1 cellular context compared by ENCODE assay signal in the genomic region with DNA sequence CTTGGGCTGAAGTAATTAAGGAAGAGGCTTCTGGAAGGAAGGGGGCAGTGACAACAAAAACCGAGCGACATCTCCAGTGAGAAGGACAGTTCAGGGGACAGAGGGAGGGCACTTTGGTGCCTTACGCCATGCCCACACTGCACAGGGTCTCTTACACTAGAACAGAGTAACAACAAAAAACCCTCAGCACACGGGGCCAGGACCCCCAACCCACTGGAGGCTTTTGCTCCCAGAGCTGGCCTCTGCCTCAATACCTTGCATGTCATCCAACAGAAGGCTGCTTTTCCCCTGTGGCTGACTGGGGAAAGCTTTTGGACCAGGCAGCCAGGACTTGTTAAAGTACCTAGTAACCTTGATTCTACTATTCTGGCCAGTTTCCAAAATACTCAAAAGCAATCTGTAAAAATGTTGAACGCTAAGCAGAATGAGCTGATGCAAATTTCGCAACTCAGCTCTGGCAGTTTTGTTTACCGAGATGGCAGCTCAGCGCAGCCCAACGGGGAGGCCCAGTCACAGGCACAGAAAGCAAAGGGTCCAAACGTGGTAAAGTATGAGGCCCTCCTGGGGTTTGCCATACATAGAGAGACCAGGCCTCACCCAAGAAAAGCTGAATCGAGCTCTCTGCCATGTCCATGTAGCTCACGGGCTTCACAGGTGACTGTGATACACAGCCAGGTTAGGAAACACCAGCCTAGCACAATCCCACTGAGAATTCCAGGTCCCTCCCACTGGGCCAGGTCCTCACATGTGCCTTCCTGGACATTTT.
TF ChIP-seq lines count a peak whose summit lies in the region.

No MANE protein-coding gene starts in this region.

TF ChIP-seq in HepG2, 621 proteins besides CTCF, POLR2A, EP300 and RAD21 (continued from another document and continues in another):
- TF ChIP-seq ZFP36L2 (CRISPR knock-in tag; IDR thresholded peaks at IDR 0.05): no peak
- no peak for TF ChIP-seq TCF12 (IDR thresholded peaks at IDR 0.05)
- no peak for TF ChIP-seq TCF12 (CRISPR knock-in tag; IDR thresholded peaks at IDR 0.05)
- TF ChIP-seq TSC22D2 (CRISPR knock-in tag; IDR thresholded peaks at IDR 0.05; ENCODE audit: borderline replicate concordance): no peak
- no peak; the same call in 1 of the 2 replicates for TF ChIP-seq DPF2 (CRISPR knock-in tag; IDR thresholded peaks at IDR 0.05; ENCODE audit: borderline replicate concordance, low read depth)
- TF ChIP-seq, protein P1, sequence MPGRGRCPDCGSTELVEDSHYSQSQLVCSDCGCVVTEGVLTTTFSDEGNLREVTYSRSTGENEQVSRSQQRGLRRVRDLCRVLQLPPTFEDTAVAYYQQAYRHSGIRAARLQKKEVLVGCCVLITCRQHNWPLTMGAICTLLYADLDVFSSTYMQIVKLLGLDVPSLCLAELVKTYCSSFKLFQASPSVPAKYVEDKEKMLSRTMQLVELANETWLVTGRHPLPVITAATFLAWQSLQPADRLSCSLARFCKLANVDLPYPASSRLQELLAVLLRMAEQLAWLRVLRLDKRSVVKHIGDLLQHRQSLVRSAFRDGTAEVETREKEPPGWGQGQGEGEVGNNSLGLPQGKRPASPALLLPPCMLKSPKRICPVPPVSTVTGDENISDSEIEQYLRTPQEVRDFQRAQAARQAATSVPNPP (CRISPR knock-in tag; IDR thresholded peaks at IDR 0.05): no peak
- TF ChIP-seq GABPA (IDR thresholded peaks at IDR 0.05; ENCODE audit: low read depth, low read length): no peak
- TF ChIP-seq GABPA (CRISPR knock-in tag; IDR thresholded peaks at IDR 0.05; ENCODE audit: low read depth): peak; percentile 34; the same call in 1 of the 2 replicates
- TF ChIP-seq, protein P2, sequence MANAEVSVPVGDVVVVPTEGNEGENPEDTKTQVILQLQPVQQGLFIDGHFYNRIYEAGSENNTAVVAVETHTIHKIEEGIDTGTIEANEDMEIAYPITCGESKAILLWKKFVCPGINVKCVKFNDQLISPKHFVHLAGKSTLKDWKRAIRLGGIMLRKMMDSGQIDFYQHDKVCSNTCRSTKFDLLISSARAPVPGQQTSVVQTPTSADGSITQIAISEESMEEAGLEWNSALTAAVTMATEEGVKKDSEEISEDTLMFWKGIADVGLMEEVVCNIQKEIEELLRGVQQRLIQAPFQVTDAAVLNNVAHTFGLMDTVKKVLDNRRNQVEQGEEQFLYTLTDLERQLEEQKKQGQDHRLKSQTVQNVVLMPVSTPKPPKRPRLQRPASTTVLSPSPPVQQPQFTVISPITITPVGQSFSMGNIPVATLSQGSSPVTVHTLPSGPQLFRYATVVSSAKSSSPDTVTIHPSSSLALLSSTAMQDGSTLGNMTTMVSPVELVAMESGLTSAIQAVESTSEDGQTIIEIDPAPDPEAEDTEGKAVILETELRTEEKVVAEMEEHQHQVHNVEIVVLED (CRISPR knock-in tag; IDR thresholded peaks at IDR 0.05; ENCODE audit: borderline replicate concordance): peak; percentile 30; the same call in 1 of the 2 replicates
- TF ChIP-seq ZBTB20 (CRISPR knock-in tag; IDR thresholded peaks at IDR 0.05; ENCODE audit: borderline replicate concordance, low read depth): peak; percentile 74; the same call in 1 of the 2 replicates
- TF ChIP-seq, protein P3, sequence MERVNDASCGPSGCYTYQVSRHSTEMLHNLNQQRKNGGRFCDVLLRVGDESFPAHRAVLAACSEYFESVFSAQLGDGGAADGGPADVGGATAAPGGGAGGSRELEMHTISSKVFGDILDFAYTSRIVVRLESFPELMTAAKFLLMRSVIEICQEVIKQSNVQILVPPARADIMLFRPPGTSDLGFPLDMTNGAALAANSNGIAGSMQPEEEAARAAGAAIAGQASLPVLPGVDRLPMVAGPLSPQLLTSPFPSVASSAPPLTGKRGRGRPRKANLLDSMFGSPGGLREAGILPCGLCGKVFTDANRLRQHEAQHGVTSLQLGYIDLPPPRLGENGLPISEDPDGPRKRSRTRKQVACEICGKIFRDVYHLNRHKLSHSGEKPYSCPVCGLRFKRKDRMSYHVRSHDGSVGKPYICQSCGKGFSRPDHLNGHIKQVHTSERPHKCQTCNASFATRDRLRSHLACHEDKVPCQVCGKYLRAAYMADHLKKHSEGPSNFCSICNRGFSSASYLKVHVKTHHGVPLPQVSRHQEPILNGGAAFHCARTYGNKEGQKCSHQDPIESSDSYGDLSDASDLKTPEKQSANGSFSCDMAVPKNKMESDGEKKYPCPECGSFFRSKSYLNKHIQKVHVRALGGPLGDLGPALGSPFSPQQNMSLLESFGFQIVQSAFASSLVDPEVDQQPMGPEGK (CRISPR knock-in tag; IDR thresholded peaks at IDR 0.05): peak; percentile 18; the same call in 1 of the 2 replicates
- TF ChIP-seq ETV5 (CRISPR knock-in tag; IDR thresholded peaks at IDR 0.05; ENCODE audit: borderline replicate concordance): no peak; the same call in 1 of the 2 replicates
- peak; percentile 54; the same call in 1 of the 2 replicates for TF ChIP-seq ZNF644 (CRISPR knock-in tag; IDR thresholded peaks at IDR 0.05; ENCODE audit: low read depth)
- TF ChIP-seq TCF7L2 (IDR thresholded peaks at IDR 0.05; ENCODE audit: low read depth, low read length): no peak
- peak; percentile 22; the same call in 1 of the 2 replicates for TF ChIP-seq ELF3 (CRISPR knock-in tag; IDR thresholded peaks at IDR 0.05)
- no peak for TF ChIP-seq ZNF678 (CRISPR knock-in tag; IDR thresholded peaks at IDR 0.05)
- TF ChIP-seq HMGA1 (CRISPR knock-in tag; conservative IDR thresholded peaks at IDR 0.05): no peak
- TF ChIP-seq SP2 (CRISPR knock-in tag; IDR thresholded peaks at IDR 0.05): no peak
- peak; percentile 61; the same call in 1 of the 2 replicates for TF ChIP-seq ISL2 (CRISPR knock-in tag; IDR thresholded peaks at IDR 0.05)
- no peak for TF ChIP-seq KDM6A (CRISPR knock-in tag; IDR thresholded peaks at IDR 0.05; ENCODE audit: low read depth)
- TF ChIP-seq, protein P4, sequence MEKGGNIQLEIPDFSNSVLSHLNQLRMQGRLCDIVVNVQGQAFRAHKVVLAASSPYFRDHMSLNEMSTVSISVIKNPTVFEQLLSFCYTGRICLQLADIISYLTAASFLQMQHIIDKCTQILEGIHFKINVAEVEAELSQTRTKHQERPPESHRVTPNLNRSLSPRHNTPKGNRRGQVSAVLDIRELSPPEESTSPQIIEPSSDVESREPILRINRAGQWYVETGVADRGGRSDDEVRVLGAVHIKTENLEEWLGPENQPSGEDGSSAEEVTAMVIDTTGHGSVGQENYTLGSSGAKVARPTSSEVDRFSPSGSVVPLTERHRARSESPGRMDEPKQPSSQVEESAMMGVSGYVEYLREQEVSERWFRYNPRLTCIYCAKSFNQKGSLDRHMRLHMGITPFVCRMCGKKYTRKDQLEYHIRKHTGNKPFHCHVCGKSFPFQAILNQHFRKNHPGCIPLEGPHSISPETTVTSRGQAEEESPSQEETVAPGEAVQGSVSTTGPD (CRISPR knock-in tag; IDR thresholded peaks at IDR 0.05): peak; percentile 73; the same call in 1 of the 2 replicates
- TF ChIP-seq, protein P5, sequence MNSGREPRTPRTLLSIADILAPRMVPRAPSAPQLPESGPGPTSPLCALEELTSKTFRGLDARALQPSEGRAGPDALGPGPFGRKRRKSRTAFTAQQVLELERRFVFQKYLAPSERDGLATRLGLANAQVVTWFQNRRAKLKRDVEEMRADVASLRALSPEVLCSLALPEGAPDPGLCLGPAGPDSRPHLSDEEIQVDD (CRISPR knock-in tag; IDR thresholded peaks at IDR 0.05; ENCODE audit: borderline replicate concordance): no peak
- no peak for TF ChIP-seq ZNF33B (CRISPR knock-in tag; IDR thresholded peaks at IDR 0.05)
- no peak for TF ChIP-seq ISX (CRISPR knock-in tag; conservative IDR thresholded peaks at IDR 0.05)
- no peak for TF ChIP-seq ZKSCAN5 (CRISPR knock-in tag; IDR thresholded peaks at IDR 0.05)
- peak; percentile 25; the same call in 1 of the 2 replicates for TF ChIP-seq HIVEP1 (CRISPR knock-in tag; IDR thresholded peaks at IDR 0.05)
- TF ChIP-seq ZNF615 (CRISPR knock-in tag; IDR thresholded peaks at IDR 0.05; ENCODE audit: borderline replicate concordance): no peak
- TF ChIP-seq, protein P6, sequence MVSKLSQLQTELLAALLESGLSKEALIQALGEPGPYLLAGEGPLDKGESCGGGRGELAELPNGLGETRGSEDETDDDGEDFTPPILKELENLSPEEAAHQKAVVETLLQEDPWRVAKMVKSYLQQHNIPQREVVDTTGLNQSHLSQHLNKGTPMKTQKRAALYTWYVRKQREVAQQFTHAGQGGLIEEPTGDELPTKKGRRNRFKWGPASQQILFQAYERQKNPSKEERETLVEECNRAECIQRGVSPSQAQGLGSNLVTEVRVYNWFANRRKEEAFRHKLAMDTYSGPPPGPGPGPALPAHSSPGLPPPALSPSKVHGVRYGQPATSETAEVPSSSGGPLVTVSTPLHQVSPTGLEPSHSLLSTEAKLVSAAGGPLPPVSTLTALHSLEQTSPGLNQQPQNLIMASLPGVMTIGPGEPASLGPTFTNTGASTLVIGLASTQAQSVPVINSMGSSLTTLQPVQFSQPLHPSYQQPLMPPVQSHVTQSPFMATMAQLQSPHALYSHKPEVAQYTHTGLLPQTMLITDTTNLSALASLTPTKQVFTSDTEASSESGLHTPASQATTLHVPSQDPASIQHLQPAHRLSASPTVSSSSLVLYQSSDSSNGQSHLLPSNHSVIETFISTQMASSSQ (IDR thresholded peaks at IDR 0.05; ENCODE audit: low read depth): no peak
- TF ChIP-seq, protein P6 (CRISPR knock-in tag; IDR thresholded peaks at IDR 0.05; ENCODE audit: borderline replicate concordance): no peak
- TF ChIP-seq ZNF138 (CRISPR knock-in tag; IDR thresholded peaks at IDR 0.05; ENCODE audit: low read depth): no peak
- no peak for TF ChIP-seq TP53 (CRISPR knock-in tag; conservative IDR thresholded peaks at IDR 0.05)
- TF ChIP-seq, protein P7, sequence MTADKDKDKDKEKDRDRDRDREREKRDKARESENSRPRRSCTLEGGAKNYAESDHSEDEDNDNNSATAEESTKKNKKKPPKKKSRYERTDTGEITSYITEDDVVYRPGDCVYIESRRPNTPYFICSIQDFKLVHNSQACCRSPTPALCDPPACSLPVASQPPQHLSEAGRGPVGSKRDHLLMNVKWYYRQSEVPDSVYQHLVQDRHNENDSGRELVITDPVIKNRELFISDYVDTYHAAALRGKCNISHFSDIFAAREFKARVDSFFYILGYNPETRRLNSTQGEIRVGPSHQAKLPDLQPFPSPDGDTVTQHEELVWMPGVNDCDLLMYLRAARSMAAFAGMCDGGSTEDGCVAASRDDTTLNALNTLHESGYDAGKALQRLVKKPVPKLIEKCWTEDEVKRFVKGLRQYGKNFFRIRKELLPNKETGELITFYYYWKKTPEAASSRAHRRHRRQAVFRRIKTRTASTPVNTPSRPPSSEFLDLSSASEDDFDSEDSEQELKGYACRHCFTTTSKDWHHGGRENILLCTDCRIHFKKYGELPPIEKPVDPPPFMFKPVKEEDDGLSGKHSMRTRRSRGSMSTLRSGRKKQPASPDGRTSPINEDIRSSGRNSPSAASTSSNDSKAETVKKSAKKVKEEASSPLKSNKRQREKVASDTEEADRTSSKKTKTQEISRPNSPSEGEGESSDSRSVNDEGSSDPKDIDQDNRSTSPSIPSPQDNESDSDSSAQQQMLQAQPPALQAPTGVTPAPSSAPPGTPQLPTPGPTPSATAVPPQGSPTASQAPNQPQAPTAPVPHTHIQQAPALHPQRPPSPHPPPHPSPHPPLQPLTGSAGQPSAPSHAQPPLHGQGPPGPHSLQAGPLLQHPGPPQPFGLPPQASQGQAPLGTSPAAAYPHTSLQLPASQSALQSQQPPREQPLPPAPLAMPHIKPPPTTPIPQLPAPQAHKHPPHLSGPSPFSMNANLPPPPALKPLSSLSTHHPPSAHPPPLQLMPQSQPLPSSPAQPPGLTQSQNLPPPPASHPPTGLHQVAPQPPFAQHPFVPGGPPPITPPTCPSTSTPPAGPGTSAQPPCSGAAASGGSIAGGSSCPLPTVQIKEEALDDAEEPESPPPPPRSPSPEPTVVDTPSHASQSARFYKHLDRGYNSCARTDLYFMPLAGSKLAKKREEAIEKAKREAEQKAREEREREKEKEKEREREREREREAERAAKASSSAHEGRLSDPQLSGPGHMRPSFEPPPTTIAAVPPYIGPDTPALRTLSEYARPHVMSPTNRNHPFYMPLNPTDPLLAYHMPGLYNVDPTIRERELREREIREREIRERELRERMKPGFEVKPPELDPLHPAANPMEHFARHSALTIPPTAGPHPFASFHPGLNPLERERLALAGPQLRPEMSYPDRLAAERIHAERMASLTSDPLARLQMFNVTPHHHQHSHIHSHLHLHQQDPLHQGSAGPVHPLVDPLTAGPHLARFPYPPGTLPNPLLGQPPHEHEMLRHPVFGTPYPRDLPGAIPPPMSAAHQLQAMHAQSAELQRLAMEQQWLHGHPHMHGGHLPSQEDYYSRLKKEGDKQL (CRISPR knock-in tag; IDR thresholded peaks at IDR 0.05; ENCODE audit: low read depth): no peak
